ENCODE assay signal across 8 cellular contexts in genomic region chr10:13371879-13372470, GRCh38. TPM values are rescaled to one million over a fixed set of nuclear protein-coding genes. Genes with fewer than 3 reads are reported as not detected.
A peak's percentile ranks its signal among the peaks of the same experiment; 100 is the strongest.
DNase-seq lines count a peak whose midpoint lies in the region; ATAC-seq and TF ChIP-seq lines count a peak whose summit lies in the region.

No MANE protein-coding gene starts in this region.

- H3K27me3 Mint-ChIP-seq in activated CD4-positive, alpha-beta T cell treated with anti-CD3 and anti-CD28 coated beads, Interleukin-2, amount 10 ng/mL, durations not matched to agents 24 days and 14 days, result no peaks in the 10 kb centered on the region
- peaks cover 3% of the 10 kb centered on the region for H3K27me3 Mint-ChIP-seq in memory B cell

- no peaks in the 10 kb centered on the region for H3K4me1 Mint-ChIP-seq in activated CD4-positive, alpha-beta T cell treated with anti-CD3 and anti-CD28 coated beads, Interleukin-2, amount 10 ng/mL, durations not matched to agents 24 days and 14 days
- no peaks in the 10 kb centered on the region for H3K4me1 Mint-ChIP-seq in memory B cell

- H3K36me3 Mint-ChIP-seq in activated CD4-positive, alpha-beta T cell treated with anti-CD3 and anti-CD28 coated beads, Interleukin-2, amount 10 ng/mL, durations not matched to agents 24 days and 14 days (ENCODE audit: low read depth), result no peaks in the 10 kb centered on the region
- no peaks in the 10 kb centered on the region for H3K36me3 Mint-ChIP-seq in memory B cell

- intact Hi-C loops in activated CD4-positive, alpha-beta T cell treated with anti-CD3 and anti-CD28 coated beads, Interleukin-2, amount 10 ng/mL, durations not matched to agents 24 days and 14 days (cut with micrococcal nuclease), result loop anchor here (1.0 to 2.0 kb wide), 3 partner anchors 68 to 214 kb away; partner anchors contain the start of gene PRPF18

- DNase-seq in AG09319 (ENCODE audit: extremely low read depth, low read depth) (peak; percentile 43), NCI-H69 (lab: John Stamatoyannopoulos, UW) (peak; percentile 70), memory B cell (ENCODE audit: low spot score in 2 of 2) (peak; percentile 58 to 64)
- DNase-seq in activated CD4-positive, alpha-beta T cell treated with anti-CD3 and anti-CD28 coated beads, Interleukin-2, amount 10 ng/mL, durations not matched to agents 24 days and 14 days, result peak; percentile 92
- peak; percentile 38 for DNase-seq in effector CD8-positive, alpha-beta T cell (lab: John Stamatoyannopoulos, UW)
- peak; percentile 14 to 28 for DNase-seq in stimulated activated CD8-positive, alpha-beta memory T cell treated with anti-CD3 and anti-CD28 coated beads, Interleukin-7, amount 100 ng/mL, for 48 hours (ENCODE audit: extremely low read depth in 1 of 2, low read depth in 1 of 2)

- H3K4me3 Mint-ChIP-seq in activated CD4-positive, alpha-beta T cell treated with anti-CD3 and anti-CD28 coated beads, Interleukin-2, amount 10 ng/mL, durations not matched to agents 24 days and 14 days, result no peak overlapping the region
- no peak overlapping the region for H3K4me3 Mint-ChIP-seq in memory B cell

- peak; percentile 74 for ATAC-seq in GM18861 (IDR thresholded peaks at IDR 0.05; ENCODE audit: unreplicated experiment)
- ATAC-seq in HG03439 (IDR thresholded peaks at IDR 0.05; ENCODE audit: unreplicated experiment), result peak; percentile 90
- ATAC-seq in memory B cell (ENCODE audit: low read depth), result peak; percentile 98

- TF ChIP-seq CTCF in AG09319 (IDR thresholded peaks at IDR 0.05; ENCODE audit: low read depth, low read length), result peak; percentile 94

- H3K27ac Mint-ChIP-seq in activated CD4-positive, alpha-beta T cell treated with anti-CD3 and anti-CD28 coated beads, Interleukin-2, amount 10 ng/mL, durations not matched to agents 24 days and 14 days, result no peak overlapping the region
- H3K27ac Mint-ChIP-seq in memory B cell, result no peak overlapping the region

- no peaks in the 10 kb centered on the region for H3K9me3 Mint-ChIP-seq in activated CD4-positive, alpha-beta T cell treated with anti-CD3 and anti-CD28 coated beads, Interleukin-2, amount 10 ng/mL, durations not matched to agents 24 days and 14 days
- H3K9me3 Mint-ChIP-seq in memory B cell, result no peaks in the 10 kb centered on the region

RNA-seq across cellular contexts. Expression of gene SEPHS1, which starts 23.9 kb away (rescaled TPM):
- total RNA-seq in activated CD4-positive, alpha-beta T cell treated with anti-CD3 and anti-CD28 coated beads, Interleukin-2, amount 10 ng/mL, durations not matched to agents 24 days and 14 days, result 59.9 and 64.2 TPM in 2 replicates

Comparison
In these comparisons a context has a peak if more than half of its experiments do, and no peak if none do; other contexts are left out.
1. Peak in every context shown above with its lines: DNase-seq and ATAC-seq.
2. DNase-seq: peak in every context shown above with its lines; median percentile 92 in activated CD4-positive, alpha-beta T cell treated with anti-CD3 and anti-CD28 coated beads, Interleukin-2, amount 10 ng/mL, durations not matched to agents 24 days and 14 days; 70 in NCI-H69; 61 in memory B cell; 43 in AG09319; 38 in effector CD8-positive, alpha-beta T cell; 21 in stimulated activated CD8-positive, alpha-beta memory T cell treated with anti-CD3 and anti-CD28 coated beads, Interleukin-7, amount 100 ng/mL, for 48 hours.